ENCODE assay signal across 1 cellular context in the genomic region with DNA sequence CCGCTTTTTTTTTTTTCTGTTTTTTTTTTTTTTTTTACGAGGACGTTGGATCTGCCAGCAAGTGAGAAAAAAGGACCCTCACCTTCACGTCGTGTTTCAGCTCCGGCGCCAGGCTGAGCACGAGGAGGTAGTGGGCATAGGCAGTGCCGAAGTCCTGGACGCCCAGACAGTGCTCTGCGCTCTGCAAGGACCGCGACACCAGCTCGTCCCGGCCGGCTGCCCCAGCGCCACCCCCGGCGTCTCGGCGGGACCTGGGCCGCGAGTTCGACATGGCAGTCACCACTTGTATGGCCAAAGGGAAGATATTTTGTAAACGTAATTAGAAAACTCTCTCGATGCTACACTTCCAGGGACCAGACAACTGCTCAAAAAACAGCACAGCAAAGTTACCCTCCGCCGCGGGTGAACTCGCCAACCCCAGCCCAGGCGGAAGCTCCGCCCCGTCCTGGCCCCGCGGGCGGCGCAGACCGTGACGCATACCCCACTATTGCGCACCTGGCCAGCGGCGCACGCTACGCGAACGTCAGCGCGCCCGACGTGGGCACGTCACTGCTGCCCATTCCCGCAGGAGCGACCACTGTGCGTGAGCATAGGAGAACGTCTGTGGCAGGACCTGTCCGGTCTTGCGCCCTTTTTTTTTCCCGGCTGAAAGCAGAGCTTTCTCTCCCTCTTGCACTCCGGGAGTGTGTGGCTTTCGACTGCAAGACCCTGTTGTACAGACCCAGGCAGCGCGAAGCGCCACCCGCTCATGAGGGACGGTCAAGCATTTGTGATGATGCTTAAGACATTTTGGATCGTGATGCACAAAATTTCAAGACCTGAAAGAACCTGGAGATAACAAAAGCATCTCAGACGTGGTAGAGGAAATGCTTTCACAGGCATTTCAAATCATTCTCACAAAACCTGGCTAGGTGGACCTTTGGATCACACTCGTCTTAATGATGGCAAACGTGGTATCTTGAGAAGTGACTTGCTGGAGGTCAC.
A peak's percentile ranks its signal among the peaks of the same experiment; 100 is the strongest.
TF ChIP-seq lines count a peak whose summit lies in the region.

Gene PRMT9, minus strand, starts transcription at position 447 of the 984 bp plus-strand sequence. Its CDS starts 176 bp downstream, at position 271.

TF ChIP-seq in HepG2, 621 proteins besides CTCF, POLR2A, EP300 and RAD21 (continued from another document and continues in another):
- peak; percentile 88 for TF ChIP-seq IRF9 (CRISPR knock-in tag; IDR thresholded peaks at IDR 0.05; ENCODE audit: borderline replicate concordance)
- peak; percentile 34; the same call in 1 of the 2 replicates for TF ChIP-seq ATF7-NPFF (CRISPR knock-in tag; IDR thresholded peaks at IDR 0.05; ENCODE audit: low read depth)
- peak; percentile 35; the same call in 1 of the 2 replicates for TF ChIP-seq ZNF329 (CRISPR knock-in tag; IDR thresholded peaks at IDR 0.05; ENCODE audit: low read depth)
- no peak for TF ChIP-seq ZNF607 (CRISPR knock-in tag; IDR thresholded peaks at IDR 0.05; ENCODE audit: borderline replicate concordance)
- TF ChIP-seq ATF1 (CRISPR knock-in tag; IDR thresholded peaks at IDR 0.05) = peak; percentile 96
- TF ChIP-seq ZNF367 (CRISPR knock-in tag; IDR thresholded peaks at IDR 0.05; ENCODE audit: borderline replicate concordance) = peak; percentile 84; the same call in 1 of the 2 replicates
- TF ChIP-seq ZNF232 (CRISPR knock-in tag; IDR thresholded peaks at IDR 0.05; ENCODE audit: borderline replicate concordance) = 0 out of 2 replicates have a peak, but pooled peaks have one; percentile 48
- peak; percentile 83; the same call in 1 of the 2 replicates for TF ChIP-seq ZNF782 (CRISPR knock-in tag; IDR thresholded peaks at IDR 0.05; ENCODE audit: borderline replicate concordance)
- TF ChIP-seq ZNF317 (CRISPR knock-in tag; IDR thresholded peaks at IDR 0.05) = no peak
- peak; percentile 42; the same call in 1 of the 2 replicates for TF ChIP-seq DMAP1 (CRISPR knock-in tag; IDR thresholded peaks at IDR 0.05)
- TF ChIP-seq KDM2A (CRISPR knock-in tag; IDR thresholded peaks at IDR 0.05; ENCODE audit: borderline replicate concordance, low read depth) = peak; percentile 78
- TF ChIP-seq PHF20 (CRISPR knock-in tag; IDR thresholded peaks at IDR 0.05) = peak; percentile 92
- TF ChIP-seq, protein P1, sequence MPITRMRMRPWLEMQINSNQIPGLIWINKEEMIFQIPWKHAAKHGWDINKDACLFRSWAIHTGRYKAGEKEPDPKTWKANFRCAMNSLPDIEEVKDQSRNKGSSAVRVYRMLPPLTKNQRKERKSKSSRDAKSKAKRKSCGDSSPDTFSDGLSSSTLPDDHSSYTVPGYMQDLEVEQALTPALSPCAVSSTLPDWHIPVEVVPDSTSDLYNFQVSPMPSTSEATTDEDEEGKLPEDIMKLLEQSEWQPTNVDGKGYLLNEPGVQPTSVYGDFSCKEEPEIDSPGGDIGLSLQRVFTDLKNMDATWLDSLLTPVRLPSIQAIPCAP (CRISPR knock-in tag; IDR thresholded peaks at IDR 0.05; ENCODE audit: low read depth) = no peak
- TF ChIP-seq ASH2L (IDR thresholded peaks at IDR 0.05; ENCODE audit: insufficient read length, low read depth, low read length) = peak; percentile 76
- TF ChIP-seq MYPOP (CRISPR knock-in tag; IDR thresholded peaks at IDR 0.05) = peak; percentile 97
- no peak for TF ChIP-seq NR1H2 (CRISPR knock-in tag; IDR thresholded peaks at IDR 0.05; ENCODE audit: borderline replicate concordance, low read depth)
- TF ChIP-seq ZFP91 (CRISPR knock-in tag; IDR thresholded peaks at IDR 0.05; ENCODE audit: borderline replicate concordance) = peak; percentile 85
- TF ChIP-seq, protein P2, sequence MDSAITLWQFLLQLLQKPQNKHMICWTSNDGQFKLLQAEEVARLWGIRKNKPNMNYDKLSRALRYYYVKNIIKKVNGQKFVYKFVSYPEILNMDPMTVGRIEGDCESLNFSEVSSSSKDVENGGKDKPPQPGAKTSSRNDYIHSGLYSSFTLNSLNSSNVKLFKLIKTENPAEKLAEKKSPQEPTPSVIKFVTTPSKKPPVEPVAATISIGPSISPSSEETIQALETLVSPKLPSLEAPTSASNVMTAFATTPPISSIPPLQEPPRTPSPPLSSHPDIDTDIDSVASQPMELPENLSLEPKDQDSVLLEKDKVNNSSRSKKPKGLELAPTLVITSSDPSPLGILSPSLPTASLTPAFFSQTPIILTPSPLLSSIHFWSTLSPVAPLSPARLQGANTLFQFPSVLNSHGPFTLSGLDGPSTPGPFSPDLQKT (CRISPR knock-in tag; IDR thresholded peaks at IDR 0.05; ENCODE audit: borderline replicate concordance) = no peak
- TF ChIP-seq POGK (CRISPR knock-in tag; conservative IDR thresholded peaks at IDR 0.05) = 0 out of 2 replicates have a peak, but pooled peaks have one; percentile 28
- TF ChIP-seq KDM1A (CRISPR knock-in tag; IDR thresholded peaks at IDR 0.05) = peak; percentile 12; the same call in 1 of the 2 replicates
- TF ChIP-seq, protein P3, sequence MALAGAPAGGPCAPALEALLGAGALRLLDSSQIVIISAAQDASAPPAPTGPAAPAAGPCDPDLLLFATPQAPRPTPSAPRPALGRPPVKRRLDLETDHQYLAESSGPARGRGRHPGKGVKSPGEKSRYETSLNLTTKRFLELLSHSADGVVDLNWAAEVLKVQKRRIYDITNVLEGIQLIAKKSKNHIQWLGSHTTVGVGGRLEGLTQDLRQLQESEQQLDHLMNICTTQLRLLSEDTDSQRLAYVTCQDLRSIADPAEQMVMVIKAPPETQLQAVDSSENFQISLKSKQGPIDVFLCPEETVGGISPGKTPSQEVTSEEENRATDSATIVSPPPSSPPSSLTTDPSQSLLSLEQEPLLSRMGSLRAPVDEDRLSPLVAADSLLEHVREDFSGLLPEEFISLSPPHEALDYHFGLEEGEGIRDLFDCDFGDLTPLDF (CRISPR knock-in tag; IDR thresholded peaks at IDR 0.05) = peak; percentile 76
- peak; percentile 75; the same call in 1 of the 2 replicates for TF ChIP-seq THAP9 (CRISPR knock-in tag; IDR thresholded peaks at IDR 0.05; ENCODE audit: borderline replicate concordance)
- TF ChIP-seq ATF5 (CRISPR knock-in tag; IDR thresholded peaks at IDR 0.05; ENCODE audit: low read depth) = peak; percentile 56; the same call in 1 of the 2 replicates
- peak; percentile 68 for TF ChIP-seq ZNF605 (CRISPR knock-in tag; IDR thresholded peaks at IDR 0.05)
- TF ChIP-seq, protein P4, sequence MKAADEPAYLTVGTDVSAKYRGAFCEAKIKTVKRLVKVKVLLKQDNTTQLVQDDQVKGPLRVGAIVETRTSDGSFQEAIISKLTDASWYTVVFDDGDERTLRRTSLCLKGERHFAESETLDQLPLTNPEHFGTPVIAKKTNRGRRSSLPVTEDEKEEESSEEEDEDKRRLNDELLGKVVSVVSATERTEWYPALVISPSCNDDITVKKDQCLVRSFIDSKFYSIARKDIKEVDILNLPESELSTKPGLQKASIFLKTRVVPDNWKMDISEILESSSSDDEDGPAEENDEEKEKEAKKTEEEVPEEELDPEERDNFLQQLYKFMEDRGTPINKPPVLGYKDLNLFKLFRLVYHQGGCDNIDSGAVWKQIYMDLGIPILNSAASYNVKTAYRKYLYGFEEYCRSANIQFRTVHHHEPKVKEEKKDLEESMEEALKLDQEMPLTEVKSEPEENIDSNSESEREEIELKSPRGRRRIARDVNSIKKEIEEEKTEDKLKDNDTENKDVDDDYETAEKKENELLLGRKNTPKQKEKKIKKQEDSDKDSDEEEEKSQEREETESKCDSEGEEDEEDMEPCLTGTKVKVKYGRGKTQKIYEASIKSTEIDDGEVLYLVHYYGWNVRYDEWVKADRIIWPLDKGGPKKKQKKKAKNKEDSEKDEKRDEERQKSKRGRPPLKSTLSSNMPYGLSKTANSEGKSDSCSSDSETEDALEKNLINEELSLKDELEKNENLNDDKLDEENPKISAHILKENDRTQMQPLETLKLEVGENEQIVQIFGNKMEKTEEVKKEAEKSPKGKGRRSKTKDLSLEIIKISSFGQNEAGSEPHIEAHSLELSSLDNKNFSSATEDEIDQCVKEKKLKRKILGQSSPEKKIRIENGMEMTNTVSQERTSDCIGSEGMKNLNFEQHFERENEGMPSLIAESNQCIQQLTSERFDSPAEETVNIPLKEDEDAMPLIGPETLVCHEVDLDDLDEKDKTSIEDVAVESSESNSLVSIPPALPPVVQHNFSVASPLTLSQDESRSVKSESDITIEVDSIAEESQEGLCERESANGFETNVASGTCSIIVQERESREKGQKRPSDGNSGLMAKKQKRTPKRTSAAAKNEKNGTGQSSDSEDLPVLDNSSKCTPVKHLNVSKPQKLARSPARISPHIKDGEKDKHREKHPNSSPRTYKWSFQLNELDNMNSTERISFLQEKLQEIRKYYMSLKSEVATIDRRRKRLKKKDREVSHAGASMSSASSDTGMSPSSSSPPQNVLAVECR (CRISPR knock-in tag; IDR thresholded peaks at IDR 0.05; ENCODE audit: borderline replicate concordance) = peak; percentile 81; the same call in 1 of the 2 replicates
- TF ChIP-seq CSRNP1 (CRISPR knock-in tag; IDR thresholded peaks at IDR 0.05) = no peak
- TF ChIP-seq ZBTB20 (CRISPR knock-in tag; IDR thresholded peaks at IDR 0.05; ENCODE audit: borderline replicate concordance, low read depth) = peak; percentile 29; the same call in 1 of the 2 replicates
- TF ChIP-seq ZNF292 (CRISPR knock-in tag; IDR thresholded peaks at IDR 0.05; ENCODE audit: borderline replicate concordance, low read depth) = peak; percentile 56; the same call in 1 of the 2 replicates
- no peak for TF ChIP-seq RAD51 (IDR thresholded peaks at IDR 0.05; ENCODE audit: borderline replicate concordance)
- peak; percentile 59; the same call in 1 of the 2 replicates for TF ChIP-seq MED13 (CRISPR knock-in tag; IDR thresholded peaks at IDR 0.05)
